ENCODE assay signal across 1 cellular context in genomic region chr21:37282602-37283001, GRCh38.
TF ChIP-seq lines count a peak whose summit lies in the region.

No MANE protein-coding gene starts in this region.

TF ChIP-seq in HepG2, 621 proteins besides CTCF, POLR2A, EP300 and RAD21:
- peak; percentile 19; the same call in 1 of the 2 replicates for TF ChIP-seq NFYB (CRISPR knock-in tag; IDR thresholded peaks at IDR 0.05)
- 0 out of 2 replicates have a peak, but pooled peaks have one; percentile 18 for TF ChIP-seq NFYC (CRISPR knock-in tag; IDR thresholded peaks at IDR 0.05)
